8 cellular contexts compared by ENCODE assay signal in the genomic region with DNA sequence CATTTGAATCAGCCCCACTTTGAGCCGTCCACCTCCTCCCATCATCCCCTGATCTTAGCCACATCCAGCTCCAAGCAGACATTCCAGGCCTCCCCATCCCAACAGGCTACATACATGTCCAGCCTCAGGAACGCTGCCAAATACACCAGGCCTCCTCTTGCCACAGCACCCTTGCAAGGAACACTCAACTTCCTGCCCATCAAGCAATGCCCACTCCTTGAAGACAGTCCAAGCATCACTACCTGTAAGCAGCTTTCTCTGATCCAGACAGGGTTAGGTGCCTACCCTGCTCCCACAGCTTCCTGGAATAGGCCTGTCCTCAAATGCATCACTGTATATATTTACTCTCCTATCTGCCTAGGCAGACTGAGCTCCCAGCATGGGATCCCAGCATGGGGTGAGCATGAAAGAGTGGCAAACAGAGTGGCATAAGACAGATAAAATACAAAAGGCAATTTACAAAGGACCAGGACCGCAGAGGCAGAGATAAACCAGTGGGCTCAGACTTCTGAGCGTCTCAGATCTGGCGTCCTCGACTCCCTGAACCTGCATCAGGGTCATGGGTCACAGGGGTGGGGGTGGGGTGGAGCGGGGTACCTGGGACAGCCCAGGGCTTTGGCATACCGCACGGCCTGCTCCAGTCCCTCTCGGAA. TPM values are rescaled to one million over a fixed set of nuclear protein-coding genes. Genes with fewer than 3 reads are reported as not detected.
DNase-seq lines count a peak whose midpoint lies in the region; ATAC-seq and TF ChIP-seq lines count a peak whose summit lies in the region.

No MANE protein-coding gene starts in this region.

- H3K36me3 ChIP-seq in left ventricle myocardium inferior = peaks cover 36% of the 10 kb centered on the region

- H3K36me3 Mint-ChIP-seq in activated naive CD8-positive, alpha-beta T cell treated with anti-CD3 and anti-CD28 coated beads, Interleukin-2, amount 10 ng/mL, durations not matched to agents 7 days and 5 days = peaks cover 5% of the 10 kb centered on the region

- H3K9me3 ChIP-seq in left ventricle myocardium inferior (replicated peaks) = no peaks in the 10 kb centered on the region

- H3K4me3 ChIP-seq in left ventricle myocardium inferior = peak overlapping the region; percentile 71

- ATAC-seq in activated naive CD8-positive, alpha-beta T cell treated with anti-CD3 and anti-CD28 coated beads, Interleukin-2, amount 10 ng/mL, durations not matched to agents 7 days and 5 days (ENCODE audit: low read depth) = no peak
- ATAC-seq in HG02588 (IDR thresholded peaks at IDR 0.05; ENCODE audit: unreplicated experiment) = no peak
- ATAC-seq in HG02885 (IDR thresholded peaks at IDR 0.05; ENCODE audit: poor library complexity, unreplicated experiment) = no peak
- ATAC-seq in GM18858 (IDR thresholded peaks at IDR 0.05; ENCODE audit: unreplicated experiment) = no peak

- H3K27ac Mint-ChIP-seq in activated naive CD8-positive, alpha-beta T cell treated with anti-CD3 and anti-CD28 coated beads, Interleukin-2, amount 10 ng/mL, durations not matched to agents 7 days and 5 days = peak overlapping the region; percentile 75

- peaks cover 41% of the 10 kb centered on the region for H3K4me1 ChIP-seq in left ventricle myocardium inferior

- peaks cover 16% of the 10 kb centered on the region for H3K4me1 Mint-ChIP-seq in activated naive CD8-positive, alpha-beta T cell treated with anti-CD3 and anti-CD28 coated beads, Interleukin-2, amount 10 ng/mL, durations not matched to agents 7 days and 5 days

- POLR2A ChIA-PET in activated naive CD8-positive, alpha-beta T cell treated with anti-CD3 and anti-CD28 coated beads, Interleukin-2, amount 10 ng/mL, durations not matched to agents 7 days and 5 days (lab: Charles Lee) = interaction anchor here (0.6 to 1.3 kb wide), 3 partner anchors 11 to 1429 kb away, joined by 3 to 4 read pairs (median 3); no protein-coding TSS in a partner anchor

- no peaks in the 10 kb centered on the region for H3K9me3 Mint-ChIP-seq in activated naive CD8-positive, alpha-beta T cell treated with anti-CD3 and anti-CD28 coated beads, Interleukin-2, amount 10 ng/mL, durations not matched to agents 7 days and 5 days

- peak overlapping the region; percentile 72 for H3K4me3 Mint-ChIP-seq in activated naive CD8-positive, alpha-beta T cell treated with anti-CD3 and anti-CD28 coated beads, Interleukin-2, amount 10 ng/mL, durations not matched to agents 7 days and 5 days

- DNase-seq in DMS 273 treated with DMSO at 0.1 percent for 48 hours (lab: John Stamatoyannopoulos, UW) (peak; percentile 37), M059J (ENCODE audit: low read depth) (peak; percentile 73), left ventricle myocardium inferior (no peak), putamen (ENCODE audit: low spot score) (peak; percentile 18)
- DNase-seq in activated naive CD8-positive, alpha-beta T cell treated with anti-CD3 and anti-CD28 coated beads, Interleukin-2, amount 10 ng/mL, durations not matched to agents 7 days and 5 days = no peak

- no peaks in the 10 kb centered on the region for H3K27me3 ChIP-seq in left ventricle myocardium inferior (ENCODE audit: low read depth)

- TF ChIP-seq CTCF in left ventricle myocardium inferior (IDR thresholded peaks at IDR 0.05; ENCODE audit: borderline replicate concordance) = no peak

- intact Hi-C loops in left ventricle myocardium inferior (cut with micrococcal nuclease) = no loop called here

- peak overlapping the region; percentile 93 for H3K27ac ChIP-seq in left ventricle myocardium inferior (replicated peaks)

- H3K27me3 Mint-ChIP-seq in activated naive CD8-positive, alpha-beta T cell treated with anti-CD3 and anti-CD28 coated beads, Interleukin-2, amount 10 ng/mL, durations not matched to agents 7 days and 5 days = peaks cover 23% of the 10 kb centered on the region

RNA-seq across cellular contexts. Expression of gene HYI, which starts 0.8 kb away (rescaled TPM):
- 43.7 and 50.9 TPM in 2 replicates for total RNA-seq in M059J (2014; rRNA removed; shearing (Covaris generic))
- 10 to 100 TPM; 18.3 to 21.3 TPM for total RNA-seq in activated naive CD8-positive, alpha-beta T cell treated with anti-CD3 and anti-CD28 coated beads, Interleukin-2, amount 10 ng/mL, durations not matched to agents 7 days and 5 days
- 22.8 TPM for total RNA-seq in left ventricle myocardium inferior

Comparison
In these comparisons a context has a peak if more than half of its experiments do, and no peak if none do; other contexts are left out.
1. DNase-seq: peak in DMS 273 treated with DMSO at 0.1 percent for 48 hours (single experiment), M059J (single experiment) and putamen (single experiment); none in activated naive CD8-positive, alpha-beta T cell treated with anti-CD3 and anti-CD28 coated beads, Interleukin-2, amount 10 ng/mL, durations not matched to agents 7 days and 5 days (single experiment) and left ventricle myocardium inferior (single experiment).